8 cellular contexts compared by ENCODE assay signal in the genomic region with DNA sequence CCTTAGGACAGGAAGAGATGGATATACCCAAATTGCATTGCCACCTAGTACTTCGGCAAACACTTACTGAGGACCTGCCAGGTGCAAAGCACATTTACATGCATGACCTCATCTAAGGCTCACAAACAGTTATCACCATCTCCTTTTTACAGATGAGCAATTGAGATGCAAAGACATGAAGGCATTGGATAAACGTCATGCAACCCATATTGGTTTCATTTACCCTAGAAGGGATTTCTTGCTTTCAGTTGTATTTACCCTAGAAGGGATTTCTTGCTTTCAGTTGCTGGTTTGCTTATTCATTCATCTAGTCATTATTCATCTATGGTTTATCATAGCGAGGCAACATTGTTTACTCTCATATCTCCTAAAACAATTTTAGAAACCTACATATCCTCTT. TPM values are rescaled to one million over a fixed set of nuclear protein-coding genes. Genes with fewer than 3 reads are reported as not detected.
DNase-seq lines count a peak whose midpoint lies in the region; ATAC-seq, FAIRE-seq and TF ChIP-seq lines count a peak whose summit lies in the region.

No MANE protein-coding gene starts in this region.

- H3K4me3 Mint-ChIP-seq in glutamatergic neuron (ENCODE audit: unreplicated experiment) = no peak overlapping the region

- H3K27ac ChIP-seq in ovary = no peak overlapping the region

- FAIRE-seq in GM12892 (lab: Jason Lieb, UNC) = peak; percentile 99
- FAIRE-seq in urothelium cell line (lab: Jason Lieb, UNC) = no peak

- H3K27me3 ChIP-seq in ovary = no peaks in the 10 kb centered on the region

- no peaks in the 10 kb centered on the region for H3K27me3 Mint-ChIP-seq in glutamatergic neuron (ENCODE audit: unreplicated experiment)

- no peaks in the 10 kb centered on the region for H3K4me1 ChIP-seq in ovary (ENCODE audit: insufficient read depth)

- H3K36me3 Mint-ChIP-seq in glutamatergic neuron (ENCODE audit: unreplicated experiment) = no peaks in the 10 kb centered on the region

- H3K4me1 Mint-ChIP-seq in glutamatergic neuron (ENCODE audit: low read depth, unreplicated experiment) = peaks cover 27% of the 10 kb centered on the region

- WGBS in ovary, 3 donors = 86 to 93% (median 92%) methylated on average over 3 of the region's 3 CpGs

- peak; percentile 71 for ATAC-seq in GM19397 (IDR thresholded peaks at IDR 0.05; ENCODE audit: unreplicated experiment)
- ATAC-seq in HG03060 (IDR thresholded peaks at IDR 0.05; ENCODE audit: low read depth, unreplicated experiment) = peak; percentile 84

- intact Hi-C loops in ovary (cut with DNase I) = no loop called here

- no peak for TF ChIP-seq POLR2A in GM12892 (IDR thresholded peaks at IDR 0.05; ENCODE audit: low read depth, low read length)
- no peak for TF ChIP-seq POLR2A in ovary (IDR thresholded peaks at IDR 0.05)

- no peaks in the 10 kb centered on the region for H3K9me3 ChIP-seq in ovary

- H3K9me3 Mint-ChIP-seq in glutamatergic neuron (ENCODE audit: unreplicated experiment) = peaks cover 2% of the 10 kb centered on the region

- H3K36me3 ChIP-seq in ovary = no peaks in the 10 kb centered on the region

- no peak overlapping the region for H3K4me3 ChIP-seq in ovary

- DNase-seq in GM12892 (ENCODE audit: insufficient read length) (no peak), NCI-H526 treated with DMSO at 0.1 percent for 48 hours (lab: John Stamatoyannopoulos, UW) (peak; percentile 26), glutamatergic neuron (no peak), urothelium cell line (ENCODE audit: low spot score) (no peak), DMS 273 (lab: John Stamatoyannopoulos, UW; ENCODE audit: unreplicated experiment) (no peak), ovary (no peak)

- TF ChIP-seq EP300 in ovary (IDR thresholded peaks at IDR 0.05) = no peak

- no peak overlapping the region for H3K27ac Mint-ChIP-seq in glutamatergic neuron (ENCODE audit: unreplicated experiment)

- TF ChIP-seq CTCF in glutamatergic neuron (IDR thresholded peaks at IDR 0.05; ENCODE audit: partially characterized antibody, unreplicated experiment) (no peak), ovary (IDR thresholded peaks at IDR 0.05) (no peak)

RNA-seq across cellular contexts. Expression of a gene that starts 52.2 kb away (rescaled TPM):
- 0.53 TPM for polyA plus RNA-seq in GM12892 (2012; ENCODE audit: missing spikeins)
- total RNA-seq in glutamatergic neuron (ENCODE audit: unreplicated experiment) (not detected), ovary (under 1 TPM in 6 of 7 donors, not detected in 1; 0.25 to 0.55 (median 0.29) TPM)
- under 1 TPM; 0.44 to 0.78 TPM for polyA plus RNA-seq in ovary
